19 cellular contexts compared by ENCODE assay signal in the genomic region with DNA sequence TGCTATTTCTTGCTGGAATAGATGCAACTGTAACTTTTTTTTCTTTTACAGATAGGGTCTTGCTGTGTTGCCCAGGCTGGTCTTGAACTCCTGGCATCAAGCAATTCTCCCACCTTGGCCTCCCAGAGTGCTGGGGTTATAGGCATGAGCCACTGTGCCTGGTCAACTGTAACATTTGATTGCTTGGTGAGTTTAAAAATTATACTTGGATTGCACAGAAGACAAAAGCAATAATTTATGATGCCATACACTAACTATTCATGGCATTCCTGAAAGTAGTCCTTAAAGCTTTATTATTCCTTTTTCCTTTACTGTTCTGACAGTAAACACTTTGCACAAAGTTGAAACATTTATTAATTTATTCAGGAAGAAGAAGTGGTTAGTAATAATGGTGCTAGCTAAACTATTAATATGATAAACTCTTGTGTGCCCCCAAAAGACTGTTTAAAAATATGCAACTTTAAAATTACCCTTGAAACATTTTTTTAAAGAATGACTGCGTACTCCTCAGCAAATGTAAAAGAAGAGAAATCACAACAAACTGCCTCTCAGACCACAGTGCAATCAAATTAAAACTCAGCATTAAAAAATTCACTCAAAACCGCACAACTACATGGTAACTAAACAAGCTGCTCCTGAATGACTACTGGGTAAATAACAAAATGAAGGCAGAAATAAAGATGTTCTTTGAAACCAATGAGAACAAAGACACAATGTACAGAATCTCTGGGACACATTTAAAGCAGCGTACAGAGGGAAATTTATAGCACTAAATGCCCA. TPM values are rescaled to one million over a fixed set of nuclear protein-coding genes. Genes with fewer than 3 reads are reported as not detected.
A peak's percentile ranks its signal among the peaks of the same experiment; 100 is the strongest.
DNase-seq lines count a peak whose midpoint lies in the region; ATAC-seq and TF ChIP-seq lines count a peak whose summit lies in the region.
"Had no signal": no experiment of that assay in that cellular context is flagged by ENCODE, and none has a peak within 500 bp of the region (broad histone marks: within the 10 kb centered on the region; RNA-seq: fewer than 3 reads in every experiment).

No MANE protein-coding gene starts in this region.

- H3K18ac ChIP-seq in mesenchymal stem cell (ENCODE audit: low read depth in 1 of 2, low read length in 2 of 2): no peak overlapping the region

- no peak for TF ChIP-seq EP300 in Ishikawa (IDR thresholded peaks at IDR 0.05; ENCODE audit: borderline replicate concordance)

- DNase-seq in EH (ENCODE audit: low read depth) (peak; percentile 57), WTC11 (ENCODE audit: low spot score) (no peak), mesenchymal stem cell (no peak), Calu3 (no peak), GF-D8 (lab: John Stamatoyannopoulos, UW) (no peak)
- no peak for DNase-seq in activated T-cell treated with anti-CD3 and anti-CD28 coated beads, Interleukin-2, amount 50 U/mL, for 48 hours
- DNase-seq: ACHN, C1 segment of cervical spinal cord, DMS79 treated with DMSO at 0.1 percent for 48 hours, NCI-H1092 treated with DMSO at 0.1 percent for 48 hours, NCI-H2081, NCI-H2171 treated with DMSO at 0.1 percent for 48 hours, NCI-H510A, NCI-H774 had no signal

- H3K27ac ChIP-seq in mesenchymal stem cell (ENCODE audit: low read length, poor library complexity, severe bottlenecking): peak overlapping the region; percentile 86
- H3K27ac ChIP-seq: RWPE1 had no signal

- intact Hi-C loops in Calu3 (cut with micrococcal nuclease; ENCODE audit: unreplicated experiment): no loop called here

- H3K4me1 ChIP-seq in mesenchymal stem cell (ENCODE audit: control insufficient read depth, insufficient read depth, low read depth, low read length): no peaks in the 10 kb centered on the region

- no peak overlapping the region for H3K9ac ChIP-seq in mesenchymal stem cell (ENCODE audit: low read length)

- H3K9me3 ChIP-seq in mesenchymal stem cell (ENCODE audit: control insufficient read depth, low read length): no peaks in the 10 kb centered on the region
- H3K9me3 ChIP-seq: HAP-1 had no signal

- no peak overlapping the region for H2AK5ac ChIP-seq in mesenchymal stem cell (ENCODE audit: low read length, severe bottlenecking)

- H2BK5ac ChIP-seq in mesenchymal stem cell (ENCODE audit: low read depth, low read length, poor library complexity, severe bottlenecking): no peak overlapping the region

- CTCF ChIA-PET in WTC11 (lab: Charles Lee): no interaction called here
- CTCF ChIA-PET in Calu3 (lab: Charles Lee): no interaction called here

- no peak overlapping the region for H2BK12ac ChIP-seq in mesenchymal stem cell (ENCODE audit: low read length in 2 of 2)

- no peaks in the 10 kb centered on the region for H3K27me3 ChIP-seq in mesenchymal stem cell (ENCODE audit: control insufficient read depth in 1 of 2, insufficient read depth in 1 of 2, low read length in 2 of 2)

- H3K4me3 ChIP-seq in mesenchymal stem cell (ENCODE audit: insufficient read depth in 1 of 2, low read depth in 1 of 2, low read length in 2 of 2): no peak overlapping the region
- H3K4me3 ChIP-seq: HAP-1 had no signal

- no TSS peak for BruUV-seq in Calu3 (replicated peaks; lab: Mats Ljungman, UMichigan)

- 92% methylated on average over 2 of the region's 3 CpGs for WGBS in mesenchymal stem cell

- H3K4me2 ChIP-seq in mesenchymal stem cell (ENCODE audit: low read length, poor library complexity, severe bottlenecking): no peak overlapping the region

- H3K36me3 Mint-ChIP-seq in WTC11 (no peaks in the 10 kb centered on the region), Calu3 (ENCODE audit: insufficient read depth, unreplicated experiment) (peaks cover 5% of the 10 kb centered on the region)

- no peak for TF ChIP-seq RAD21 in Ishikawa (IDR thresholded peaks at IDR 0.05; ENCODE audit: low read depth)

- H2AFZ ChIP-seq in mesenchymal stem cell (ENCODE audit: low read depth, low read length): no peak overlapping the region

- no peak overlapping the region for H3K23ac ChIP-seq in mesenchymal stem cell (ENCODE audit: low read length in 2 of 2)

- no peak overlapping the region for H4K8ac ChIP-seq in mesenchymal stem cell (ENCODE audit: low read length)

- POLR2A ChIA-PET in WTC11 (lab: Charles Lee): no interaction called here

- H3K4me1 Mint-ChIP-seq in WTC11 (peaks cover 9% of the 10 kb centered on the region; the same call in 1 of the 2 replicates), Calu3 (ENCODE audit: low read depth, unreplicated experiment) (peaks cover 20% of the 10 kb centered on the region)

- H2BK15ac ChIP-seq in mesenchymal stem cell (ENCODE audit: low read depth, poor library complexity, severe bottlenecking): no peak overlapping the region

- H3K4me3 Mint-ChIP-seq in WTC11 (no peak overlapping the region), Calu3 (ENCODE audit: low read depth, unreplicated experiment) (no peak overlapping the region)

- TF ChIP-seq CTCF in WTC11 (IDR thresholded peaks at IDR 0.05): no peak
- no peak for TF ChIP-seq CTCF in Calu3 (IDR thresholded peaks at IDR 0.05; ENCODE audit: unreplicated experiment)

- no peaks in the 10 kb centered on the region for H3K79me1 ChIP-seq in mesenchymal stem cell (replicated peaks; ENCODE audit: low read length, poor library complexity, severe bottlenecking)

- no peak overlapping the region for H3K27ac Mint-ChIP-seq in WTC11
- H3K27ac Mint-ChIP-seq in Calu3 (ENCODE audit: unreplicated experiment): no peak overlapping the region

- ATAC-seq in WTC11: no peak

- H3K27me3 Mint-ChIP-seq in WTC11 (ENCODE audit: low read depth): no peaks in the 10 kb centered on the region
- no peaks in the 10 kb centered on the region for H3K27me3 Mint-ChIP-seq in Calu3 (ENCODE audit: unreplicated experiment)

- H3K4ac ChIP-seq in mesenchymal stem cell (ENCODE audit: low read depth in 1 of 2, low read length in 2 of 2): no peak overlapping the region

- H3K9me3 Mint-ChIP-seq in WTC11 (no peaks in the 10 kb centered on the region), Calu3 (ENCODE audit: low read depth, unreplicated experiment) (no peaks in the 10 kb centered on the region)

- H2BK120ac ChIP-seq in mesenchymal stem cell (ENCODE audit: low read depth, low read length): no peak overlapping the region

- H4K91ac ChIP-seq in mesenchymal stem cell (ENCODE audit: low read length): no peak overlapping the region

- H3K36me3 ChIP-seq in mesenchymal stem cell (ENCODE audit: control insufficient read depth in 1 of 2, insufficient read depth in 2 of 2, low read depth in 1 of 2, low read length in 2 of 2): no peaks in the 10 kb centered on the region
- H3K36me3 ChIP-seq: HAP-1 had no signal

- H3K14ac ChIP-seq in mesenchymal stem cell (ENCODE audit: low read length in 2 of 2): no peak overlapping the region

TF ChIP-seq in Ishikawa, 13 proteins besides CTCF, POLR2A, EP300 and RAD21 (continues in another document):
- TF ChIP-seq TEAD4 (IDR thresholded peaks at IDR 0.05) (peak; percentile 6; the same call in 1 of the 2 replicates), NFIC (IDR thresholded peaks at IDR 0.05) (no peak)

TF ChIP-seq in WTC11, 78 proteins besides CTCF, POLR2A, EP300 and RAD21:
- TF ChIP-seq ZNF121 (CRISPR knock-in tag; IDR thresholded peaks at IDR 0.05) (0 out of 2 replicates have a peak, but pooled peaks have one; percentile 38), ZNF138 (CRISPR knock-in tag; conservative IDR thresholded peaks at IDR 0.05) (no peak)

RNA-seq across cellular contexts. Expression of a gene that starts 8.3 kb away (rescaled TPM):
- total RNA-seq in WTC11 (2021) (2.9 to 3.3 TPM (median 3.1 TPM) in 3 replicates), Calu3 (2022) (43.2 and 44.5 TPM in 2 replicates)
- 0.19 TPM for polyA plus RNA-seq in mesenchymal stem cell (2013, experiment 1 of 2)
- 0.14 TPM for polyA plus RNA-seq in mesenchymal stem cell (2013, experiment 2 of 2)
- total RNA-seq: G401, OCI-LY7 had no signal

Comparison
In these comparisons a context has a peak if more than half of its experiments do, and no peak if none do; other contexts are left out.
1. RNA of a gene that starts 8.3 kb away (total RNA-seq): 43.2 to 44.5 TPM in Calu3; 2.9 to 3.3 TPM in WTC11; every median in the first group is over 10 times any median in the second.